8 cellular contexts compared by ENCODE assay signal in the genomic region with DNA sequence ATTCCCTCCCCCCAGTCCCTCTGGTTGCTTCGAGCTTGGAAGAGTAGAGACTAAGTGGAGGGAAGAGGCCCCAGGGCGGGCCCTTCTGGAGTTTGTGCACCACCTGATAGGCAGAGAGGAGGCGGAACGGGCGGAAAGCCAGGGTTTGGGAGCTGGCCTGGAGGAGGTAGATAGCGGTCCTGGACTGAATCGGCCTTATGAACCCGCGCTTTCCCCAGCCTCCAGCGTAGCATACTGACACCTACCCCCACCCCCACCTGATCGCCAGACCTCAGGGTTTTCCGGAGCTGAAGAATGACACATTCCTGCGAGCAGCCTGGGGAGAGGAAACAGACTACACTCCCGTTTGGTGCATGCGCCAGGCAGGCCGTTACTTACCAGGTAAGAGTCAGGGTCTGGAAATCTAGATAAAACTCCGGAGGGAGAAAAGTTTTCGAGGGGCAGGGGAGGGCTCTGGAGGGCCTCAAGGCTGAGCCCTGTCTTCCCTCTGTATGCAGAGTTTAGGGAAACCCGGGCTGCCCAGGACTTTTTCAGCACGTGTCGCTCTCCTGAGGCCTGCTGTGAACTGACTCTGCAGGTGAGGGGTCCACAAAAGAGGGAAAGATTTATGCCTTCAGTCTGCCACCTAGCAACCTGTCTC. TPM values are rescaled to one million over a fixed set of nuclear protein-coding genes. Genes with fewer than 3 reads are reported as not detected.
DNase-seq lines count a peak whose midpoint lies in the region; ATAC-seq and TF ChIP-seq lines count a peak whose summit lies in the region.

No MANE protein-coding gene starts in this region.

- peak overlapping the region; percentile 92 for H3K27ac Mint-ChIP-seq in activated CD4-positive, alpha-beta T cell treated with anti-CD3 and anti-CD28 coated beads, Interleukin-2, amount 10 ng/mL, durations not matched to agents 7 days and 5 days
- H3K27ac Mint-ChIP-seq in endodermal cell, result peak overlapping the region; percentile 59

- peak; percentile 32 for DNase-seq in GM06990 (ENCODE audit: extremely low read depth, insufficient read length)
- peak; percentile 76 for DNase-seq in NCI-H2029 (lab: John Stamatoyannopoulos, UW)
- DNase-seq in activated CD4-positive, alpha-beta T cell treated with anti-CD3 and anti-CD28 coated beads, Interleukin-2, amount 10 ng/mL, durations not matched to agents 7 days and 5 days, result peak; percentile 31
- DNase-seq in endodermal cell, result peak; percentile 85
- DNase-seq in mesenteric fat pad (ENCODE audit: low spot score), result peak; percentile 90
- DNase-seq in stimulated activated naive CD4-positive, alpha-beta T cell (lab: John Stamatoyannopoulos, UW), result peak in 4 of 6 experiments; percentile 15 to 38 (median 18)
- DNase-seq in effector CD8-positive, alpha-beta T cell (lab: John Stamatoyannopoulos, UW), result no peak

- peaks cover 10% of the 10 kb centered on the region for H3K4me1 ChIP-seq in endodermal cell (ENCODE audit: control insufficient read depth, insufficient read depth, low read length)

- H3K4me3 Mint-ChIP-seq in activated CD4-positive, alpha-beta T cell treated with anti-CD3 and anti-CD28 coated beads, Interleukin-2, amount 10 ng/mL, durations not matched to agents 7 days and 5 days, result peak overlapping the region; percentile 79
- peak overlapping the region; percentile 56 for H3K4me3 Mint-ChIP-seq in endodermal cell

- POLR2A ChIA-PET in activated CD4-positive, alpha-beta T cell treated with anti-CD3 and anti-CD28 coated beads, Interleukin-2, amount 10 ng/mL, durations not matched to agents 7 days and 5 days (lab: Charles Lee), result interaction anchor here (0.6 to 3.1 kb wide), 8 partner anchors 26 to 336 kb away, joined by 3 to 13 read pairs (median 4); a partner anchor contains a TSS

- peaks cover 19% of the 10 kb centered on the region for H3K36me3 Mint-ChIP-seq in activated CD4-positive, alpha-beta T cell treated with anti-CD3 and anti-CD28 coated beads, Interleukin-2, amount 10 ng/mL, durations not matched to agents 7 days and 5 days (ENCODE audit: low read depth)
- H3K36me3 Mint-ChIP-seq in endodermal cell (ENCODE audit: low read depth), result peaks cover 34% of the 10 kb centered on the region

- H3K27me3 Mint-ChIP-seq in activated CD4-positive, alpha-beta T cell treated with anti-CD3 and anti-CD28 coated beads, Interleukin-2, amount 10 ng/mL, durations not matched to agents 7 days and 5 days, result no peaks in the 10 kb centered on the region
- H3K27me3 Mint-ChIP-seq in endodermal cell (ENCODE audit: insufficient read depth), result no peaks in the 10 kb centered on the region

- no peaks in the 10 kb centered on the region for H3K9me3 ChIP-seq in endodermal cell (ENCODE audit: control insufficient read depth, low read length)

- no peaks in the 10 kb centered on the region for H3K9me3 Mint-ChIP-seq in activated CD4-positive, alpha-beta T cell treated with anti-CD3 and anti-CD28 coated beads, Interleukin-2, amount 10 ng/mL, durations not matched to agents 7 days and 5 days
- H3K9me3 Mint-ChIP-seq in endodermal cell, result no peaks in the 10 kb centered on the region

- CTCF ChIA-PET in activated CD4-positive, alpha-beta T cell treated with anti-CD3 and anti-CD28 coated beads, Interleukin-2, amount 10 ng/mL, durations not matched to agents 7 days and 5 days (lab: Charles Lee), result interaction anchor here (1.0 to 6.5 kb wide), 9 partner anchors 17 to 479 kb away, joined by 3 to 86 read pairs (median 5); a partner anchor contains a TSS

- peak overlapping the region; percentile 84 for H3K9ac ChIP-seq in endodermal cell (ENCODE audit: extremely low read depth, low read length, poor library complexity, severe bottlenecking)

- no peaks in the 10 kb centered on the region for H3K27me3 ChIP-seq in GM06990 (replicated peaks; ENCODE audit: control insufficient read depth, insufficient read depth, low read length)
- no peaks in the 10 kb centered on the region for H3K27me3 ChIP-seq in endodermal cell (ENCODE audit: control insufficient read depth, insufficient read depth, low read length, poor library complexity, severe bottlenecking)

- no peak for ATAC-seq in HG03354 (IDR thresholded peaks at IDR 0.05; ENCODE audit: poor library complexity, severe bottlenecking, unreplicated experiment)

- peak overlapping the region; percentile 76 for H3K27ac ChIP-seq in endodermal cell (ENCODE audit: low read depth, low read length)

- 5 to 6% methylated on average over 7 to 21 of the region's 21 CpGs for WGBS in endodermal cell (ENCODE audit: insufficient coverage in 1 of 2, insufficient read length in 1 of 2), 2 experiments

- H3K4me3 ChIP-seq in GM06990 (replicated peaks; ENCODE audit: low read depth, low read length) (peak overlapping the region; percentile 88), endodermal cell (ENCODE audit: low read length) (peak overlapping the region; percentile 93)

- H3K4me1 Mint-ChIP-seq in activated CD4-positive, alpha-beta T cell treated with anti-CD3 and anti-CD28 coated beads, Interleukin-2, amount 10 ng/mL, durations not matched to agents 7 days and 5 days, result peaks cover 43% of the 10 kb centered on the region
- H3K4me1 Mint-ChIP-seq in endodermal cell, result peaks cover 22% of the 10 kb centered on the region

- peaks cover 14% of the 10 kb centered on the region for H3K36me3 ChIP-seq in GM06990 (ENCODE audit: control insufficient read depth, insufficient read depth, low read length)
- H3K36me3 ChIP-seq in endodermal cell (ENCODE audit: control insufficient read depth, insufficient read depth, low read length), result peaks cover 52% of the 10 kb centered on the region

- no peak for TF ChIP-seq CTCF in GM06990 (IDR thresholded peaks at IDR 0.05; ENCODE audit: insufficient read depth, low read length, poor library complexity, severe bottlenecking)
- TF ChIP-seq CTCF in endodermal cell (conservative IDR thresholded peaks at IDR 0.05), result no peak

RNA-seq across cellular contexts. Expression of a gene that starts 0.7 kb away (rescaled TPM):
- total RNA-seq in activated CD4-positive, alpha-beta T cell treated with anti-CD3 and anti-CD28 coated beads, Interleukin-2, amount 10 ng/mL, durations not matched to agents 7 days and 5 days, result 10 to 100 TPM; 66.4 to 70.7 TPM
- total RNA-seq in endodermal cell (100 to 1,000 TPM in 1 of 2 donors, 10 to 100 TPM in 1; 86.8 to 107 TPM), mesenteric fat pad (67.8 TPM)
- polyA plus RNA-seq in endodermal cell (2013, experiment 1 of 2), result 58.4 TPM
- polyA plus RNA-seq in endodermal cell (2013, experiment 2 of 2), result 55.5 TPM

RNA-seq across cellular contexts. Expression of a gene that starts 1.6 kb away (rescaled TPM):
- 10 to 100 TPM; 38.7 to 42.3 TPM for total RNA-seq in activated CD4-positive, alpha-beta T cell treated with anti-CD3 and anti-CD28 coated beads, Interleukin-2, amount 10 ng/mL, durations not matched to agents 7 days and 5 days
- total RNA-seq in endodermal cell, result 10 to 100 TPM; 33.2 to 43.7 TPM
- 26.1 TPM for polyA plus RNA-seq in endodermal cell (2013, experiment 1 of 2)
- polyA plus RNA-seq in endodermal cell (2013, experiment 2 of 2), result 24.2 TPM
- 41.1 TPM for total RNA-seq in mesenteric fat pad

RNA-seq across cellular contexts. Expression of a gene that starts 26.4 kb away (rescaled TPM):
- total RNA-seq in activated CD4-positive, alpha-beta T cell treated with anti-CD3 and anti-CD28 coated beads, Interleukin-2, amount 10 ng/mL, durations not matched to agents 7 days and 5 days, result 10 to 100 TPM; 23.5 to 25.4 TPM
- total RNA-seq in endodermal cell (10 to 100 TPM; 24.2 to 27.2 TPM), mesenteric fat pad (37.8 TPM)
- 27.4 TPM for polyA plus RNA-seq in endodermal cell (2013, experiment 1 of 2)
- polyA plus RNA-seq in endodermal cell (2013, experiment 2 of 2), result 24.6 TPM
